Comparison of ENCODE assay signal across 7 cellular contexts in the genomic region with DNA sequence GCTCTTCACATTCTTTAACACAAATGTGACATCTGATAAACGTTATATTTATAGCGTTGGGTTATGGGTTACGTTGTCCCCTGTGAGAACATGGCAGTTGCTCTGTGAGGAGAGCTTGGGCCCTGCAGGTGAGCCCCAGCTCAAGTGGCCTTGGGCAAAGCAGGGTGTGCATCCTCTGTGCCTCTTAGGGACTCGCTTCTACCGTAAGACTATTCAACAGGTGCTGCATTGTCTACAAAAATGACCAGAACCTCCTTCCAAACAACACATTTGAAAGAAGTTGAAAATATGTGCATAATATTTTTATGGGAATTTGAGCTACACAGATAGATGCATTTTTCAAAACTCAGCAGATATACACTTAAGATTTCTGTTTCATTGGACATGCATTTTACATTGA.
"Had no signal": no experiment of that assay in that cellular context is flagged by ENCODE, and none has a peak within 500 bp of the region (broad histone marks: within the 10 kb centered on the region; RNA-seq: fewer than 3 reads in every experiment).

No MANE protein-coding gene starts in this region.

- H3K4me3 Mint-ChIP-seq: GM23338 had no signal

- H3K36me3 ChIP-seq: HAP-1 had no signal

- DNase-seq: H7, IMR-90, KG1 had no signal

- H3K9me3 Mint-ChIP-seq: GM23338 had no signal

- ATAC-seq: GM23338, HCT116, K562 had no signal

- H3K4me3 ChIP-seq: GM23338, HAP-1, K562 had no signal

- H3K9me3 ChIP-seq: HAP-1 had no signal

- H3K27ac Mint-ChIP-seq: GM23338 had no signal
